ENCODE assay signal across 11 cellular contexts in genomic region chr5:176547811-176548210, GRCh38. TPM values are rescaled to one million over a fixed set of nuclear protein-coding genes. Genes with fewer than 3 reads are reported as not detected.
DNase-seq lines count a peak whose midpoint lies in the region; ATAC-seq and TF ChIP-seq lines count a peak whose summit lies in the region.
"Had no signal": no experiment of that assay in that cellular context is flagged by ENCODE, and none has a peak within 500 bp of the region (broad histone marks: within the 10 kb centered on the region; RNA-seq: fewer than 3 reads in every experiment).

No MANE protein-coding gene starts in this region.

- no peaks in the 10 kb centered on the region for H3K36me3 Mint-ChIP-seq in WTC11

- intact Hi-C loops in mucosa of descending colon (cut with DNase I, micrococcal nuclease) = loop anchor here in 1 of 2 donors (10.0 kb wide), 1 partner anchor 133 kb away; the partner anchor contains the start of gene CLTB

- peaks cover 22% of the 10 kb centered on the region for H3K4me1 ChIP-seq in mucosa of descending colon (ENCODE audit: low read depth)

- TF ChIP-seq CTCF in WTC11 (IDR thresholded peaks at IDR 0.05) = no peak
- no peak for TF ChIP-seq CTCF in mucosa of descending colon (IDR thresholded peaks at IDR 0.05)

- no peak overlapping the region; the same call in 1 of the 2 replicates for H3K27ac Mint-ChIP-seq in WTC11

- POLR2A ChIA-PET in WTC11 (lab: Charles Lee) = interaction anchor here (1.0 kb wide), 2 partner anchors 10 to 11 kb away, joined by 3 read pairs; partner anchors contain the start of gene RNF44

- in situ Hi-C loops in Caki2 (cut with HindIII; ENCODE audit: low pct_unique_long_range_greater_than_20kb, low sequenced_read_pairs) = no loop called here

- DNase-seq in AML-193 (lab: John Stamatoyannopoulos, UW) (peak; percentile 4 to 11), Caki2 (ENCODE audit: low read depth) (peak; percentile 45), WTC11 (ENCODE audit: low spot score) (no peak), mucosa of descending colon (peak in 2 of 3 donors; percentile 80 to 84), H4 (ENCODE audit: low spot score) (no peak), OCI-M2 (lab: John Stamatoyannopoulos, UW; ENCODE audit: unreplicated experiment) (no peak), EL (no peak)
- DNase-seq: NCI-H524 had no signal

- ATAC-seq in WTC11 = no peak
- peak; percentile 58 for ATAC-seq in mucosa of descending colon
- ATAC-seq in HG03457 (IDR thresholded peaks at IDR 0.05; ENCODE audit: unreplicated experiment) = no peak

- CTCF ChIA-PET in WTC11 (lab: Charles Lee) = interaction anchor here (1.2 to 1.3 kb wide), 2 partner anchors 10 to 100 kb away, joined by 5 read pairs; no protein-coding TSS in a partner anchor

- H3K9me3 ChIP-seq in mucosa of descending colon = no peaks in the 10 kb centered on the region
- H3K9me3 ChIP-seq: vagina had no signal

- no peaks in the 10 kb centered on the region; the same call in 1 of the 2 replicates for H3K27me3 Mint-ChIP-seq in WTC11 (ENCODE audit: low read depth)

- no peak overlapping the region for H3K4me3 Mint-ChIP-seq in WTC11

- no peaks in the 10 kb centered on the region for H3K9me3 Mint-ChIP-seq in WTC11

- no peaks in the 10 kb centered on the region for H3K36me3 ChIP-seq in mucosa of descending colon (ENCODE audit: low read depth)
- H3K36me3 ChIP-seq: vagina had no signal

- peaks cover 15% of the 10 kb centered on the region for H3K4me1 Mint-ChIP-seq in WTC11

- no peak overlapping the region for H3K4me3 ChIP-seq in mucosa of descending colon
- H3K4me3 ChIP-seq: vagina had no signal

TF ChIP-seq in WTC11, 78 proteins besides CTCF, POLR2A, EP300 and RAD21:
- TF ChIP-seq CREB1 (CRISPR knock-in tag; IDR thresholded peaks at IDR 0.05) (no peak), GABPB1 (CRISPR knock-in tag; IDR thresholded peaks at IDR 0.05) (peak; percentile 88)
TF ChIP-seq in WTC11: peak in this region for 1.

RNA-seq across cellular contexts. Expression of gene CDHR2, which starts 1.3 kb away (rescaled TPM):
- total RNA-seq in Caki2 (2014; rRNA removed; shearing (Covaris generic); ENCODE audit: low replicate concordance) = 0.23 and 1.2 TPM in 2 replicates
- total RNA-seq in WTC11 (2021) (0.44 to 1.1 TPM (median 0.63 TPM) in 3 replicates), mucosa of descending colon (100 to 1,000 TPM in 2 of 3 donors, 10 to 100 TPM in 1; 69.0 to 184 (median 107) TPM)
- total RNA-seq in H4 (2014; rRNA removed; shearing (Covaris generic)) = not detected in 2 replicates
- total RNA-seq: skeletal muscle tissue, vagina had no signal

RNA-seq across cellular contexts. Expression of gene RNF44, which starts 10.6 kb away (rescaled TPM):
- 2.0 and 18.7 TPM in 2 replicates for total RNA-seq in Caki2 (2014; rRNA removed; shearing (Covaris generic); ENCODE audit: low replicate concordance)
- total RNA-seq in WTC11 (2021) (204 to 233 TPM (median 216 TPM) in 3 replicates), mucosa of descending colon (10 to 100 TPM; 70.2 to 98.4 (median 77.6) TPM)
- 3.0 and 4.9 TPM in 2 replicates for total RNA-seq in H4 (2014; rRNA removed; shearing (Covaris generic))

Comparison
In these comparisons a context has a peak if more than half of its experiments do, and no peak if none do; other contexts are left out.
1. DNase-seq: peak in AML-193 (2 of 2), Caki2 (single experiment) and mucosa of descending colon (2 of 3); none in WTC11 (single experiment), H4 (single experiment), OCI-M2 (single experiment) and EL (single experiment).
2. RNA of gene CDHR2, which starts 1.3 kb away (total RNA-seq): 69.0 to 184 TPM in mucosa of descending colon; 0.23 to 1.2 TPM in Caki2, 0.44 to 1.1 TPM in WTC11 and not detected in H4; every median in the first group is over 10 times any median in the second.